ENCODE assay signal across 10 cellular contexts in the genomic region with DNA sequence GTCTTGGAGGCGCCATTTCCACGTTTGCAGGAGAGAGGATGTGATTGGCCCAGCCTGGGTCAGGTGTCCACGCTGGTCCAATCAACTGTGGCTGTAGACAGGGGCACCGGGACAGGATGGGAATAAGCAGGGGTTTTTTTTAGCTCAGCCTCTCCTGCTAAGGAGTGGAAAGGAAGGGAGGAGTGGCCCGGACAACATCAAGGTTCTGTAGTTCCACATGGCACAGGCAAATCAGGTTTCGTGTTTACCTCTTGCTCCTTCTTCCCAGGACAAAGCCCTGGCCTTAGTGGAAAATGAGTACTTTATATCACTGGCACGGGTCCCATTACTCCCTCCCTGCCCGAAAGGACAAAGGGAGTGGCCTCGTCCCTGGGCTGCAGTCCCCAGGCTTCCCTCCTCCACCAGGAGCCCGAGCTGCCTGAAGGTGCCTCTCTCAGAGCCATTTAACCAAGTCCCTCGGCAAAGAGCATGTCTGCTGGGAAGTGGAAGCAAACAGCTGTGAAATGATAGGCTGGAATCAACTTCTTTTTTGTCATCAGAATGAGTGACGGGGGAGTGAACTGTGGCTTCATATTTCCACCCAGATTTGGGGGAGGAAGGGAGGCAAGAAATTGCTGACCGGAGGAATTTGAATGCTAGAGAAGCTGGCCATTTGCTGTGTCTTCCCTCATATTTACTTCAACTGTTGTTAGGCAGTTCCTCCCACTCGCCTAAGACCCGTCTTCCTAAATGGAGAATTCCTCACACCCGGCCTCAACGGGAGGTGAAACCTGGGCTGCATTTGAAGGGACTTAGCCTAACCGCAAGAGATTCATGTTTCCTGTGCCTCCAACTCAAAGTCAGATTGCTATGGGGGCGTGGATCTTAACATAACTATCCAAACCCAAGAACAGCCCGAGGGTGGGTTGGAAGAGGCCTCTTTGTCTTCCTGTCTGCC.
DNase-seq lines count a peak whose midpoint lies in the region; ATAC-seq, FAIRE-seq and TF ChIP-seq lines count a peak whose summit lies in the region.
"Had no signal": no experiment of that assay in that cellular context is flagged by ENCODE, and none has a peak within 500 bp of the region (broad histone marks: within the 10 kb centered on the region; RNA-seq: fewer than 3 reads in every experiment).

No MANE protein-coding gene starts in this region.

- H2AFZ ChIP-seq in HCT116 (ENCODE audit: low read depth, low read length, poor library complexity, severe bottlenecking): no peak overlapping the region
- H2AFZ ChIP-seq in PC-3 (ENCODE audit: low read length): no peak overlapping the region

- H3K4me3 ChIP-seq in HCT116 (replicated peaks in 1 of 2; ENCODE audit: low read depth in 1 of 2, low read length in 2 of 2) (no peak overlapping the region), right cardiac atrium (ENCODE audit: low read length) (no peak overlapping the region), small intestine (ENCODE audit: low read depth in 1 of 2, low read length in 2 of 2) (no peak overlapping the region), PC-3 (ENCODE audit: low read length) (no peak overlapping the region)

- no peaks in the 10 kb centered on the region for H3K27me3 ChIP-seq in HCT116 (ENCODE audit: insufficient read depth, low read length)
- H3K27me3 ChIP-seq in right cardiac atrium (ENCODE audit: control insufficient read depth, insufficient read depth): no peaks in the 10 kb centered on the region
- H3K27me3 ChIP-seq in small intestine (ENCODE audit: control insufficient read depth in 2 of 2, insufficient read depth in 2 of 2, low read length in 2 of 2): no peaks in the 10 kb centered on the region
- H3K27me3 ChIP-seq in PC-3 (ENCODE audit: low read length): no peaks in the 10 kb centered on the region

- no peaks in the 10 kb centered on the region for H3K9me3 Mint-ChIP-seq in T-helper 2 cell treated with Interferon-gamma antibody and Interleukin-4, amounts not matched to agents 5 μg/mL and 100 μg/mL, for 36 hours
- H3K9me3 Mint-ChIP-seq in activated naive CD4-positive, alpha-beta T cell treated with anti-CD3 and anti-CD28 coated beads for 36 hours: no peaks in the 10 kb centered on the region

- H3K27ac Mint-ChIP-seq in T-helper 2 cell treated with Interferon-gamma antibody and Interleukin-4, amounts not matched to agents 5 μg/mL and 100 μg/mL, for 36 hours: no peak overlapping the region
- H3K27ac Mint-ChIP-seq in activated naive CD4-positive, alpha-beta T cell treated with anti-CD3 and anti-CD28 coated beads for 36 hours: no peak overlapping the region

- ATAC-seq in HCT116 (peak; percentile 65), right cardiac atrium (peak; percentile 73 to 90), PC-3 (no peak), HG03378 (IDR thresholded peaks at IDR 0.05; ENCODE audit: unreplicated experiment) (no peak)
- ATAC-seq: Panc1 had no signal

- no peaks in the 10 kb centered on the region for H3K79me2 ChIP-seq in HCT116 (ENCODE audit: insufficient read depth, low read length)
- no peaks in the 10 kb centered on the region for H3K79me2 ChIP-seq in PC-3 (ENCODE audit: low read length)

- H3K4me2 ChIP-seq in HCT116 (ENCODE audit: low read length) (peak overlapping the region; percentile 29), PC-3 (ENCODE audit: low read length) (no peak overlapping the region)

- no peak for FAIRE-seq in small intestine (lab: Jason Lieb, UNC)

- H3K9me3 ChIP-seq in HCT116 (ENCODE audit: control insufficient read depth in 1 of 2, insufficient read depth in 1 of 2, low read depth in 1 of 2, low read length in 2 of 2) (no peaks in the 10 kb centered on the region), right cardiac atrium (ENCODE audit: control insufficient read depth, low read length) (no peaks in the 10 kb centered on the region), small intestine (ENCODE audit: control insufficient read depth, low read depth) (no peaks in the 10 kb centered on the region), PC-3 (ENCODE audit: low read length) (no peaks in the 10 kb centered on the region)

- no TSS peak for BruUV-seq in HCT116 (replicated peaks; lab: Mats Ljungman, UMichigan)
- no TSS peak for BruUV-seq in PC-3 (replicated peaks; lab: Mats Ljungman, UMichigan)

- H3K36me3 Mint-ChIP-seq in T-helper 2 cell treated with Interferon-gamma antibody and Interleukin-4, amounts not matched to agents 5 μg/mL and 100 μg/mL, for 36 hours (ENCODE audit: low read depth): no peaks in the 10 kb centered on the region
- H3K36me3 Mint-ChIP-seq in activated naive CD4-positive, alpha-beta T cell treated with anti-CD3 and anti-CD28 coated beads for 36 hours (ENCODE audit: low read depth): no peaks in the 10 kb centered on the region
- H3K36me3 Mint-ChIP-seq: brain had no signal

- H3K4me3 Mint-ChIP-seq in T-helper 2 cell treated with Interferon-gamma antibody and Interleukin-4, amounts not matched to agents 5 μg/mL and 100 μg/mL, for 36 hours: peak overlapping the region; percentile 28
- no peak overlapping the region for H3K4me3 Mint-ChIP-seq in activated naive CD4-positive, alpha-beta T cell treated with anti-CD3 and anti-CD28 coated beads for 36 hours
- H3K4me3 Mint-ChIP-seq: brain had no signal

- peaks cover 14% of the 10 kb centered on the region for H3K4me1 Mint-ChIP-seq in T-helper 2 cell treated with Interferon-gamma antibody and Interleukin-4, amounts not matched to agents 5 μg/mL and 100 μg/mL, for 36 hours (ENCODE audit: low read depth)
- peaks cover 4% of the 10 kb centered on the region for H3K4me1 Mint-ChIP-seq in activated naive CD4-positive, alpha-beta T cell treated with anti-CD3 and anti-CD28 coated beads for 36 hours (ENCODE audit: low read depth)

- H4K20me1 ChIP-seq in HCT116 (ENCODE audit: insufficient read depth) (no peaks in the 10 kb centered on the region), PC-3 (ENCODE audit: low read length) (no peaks in the 10 kb centered on the region)

- H3K27ac ChIP-seq in HCT116 (ENCODE audit: low read depth, low read length) (peak overlapping the region; percentile 73), right cardiac atrium (ENCODE audit: low read length) (peak overlapping the region; percentile 9), small intestine (ENCODE audit: low read depth in 1 of 2, low read length in 1 of 2) (peak overlapping the region in 1 of 2 donors; percentile 75), PC-3 (ENCODE audit: low read length) (no peak overlapping the region)

- H3K27me3 Mint-ChIP-seq in T-helper 2 cell treated with Interferon-gamma antibody and Interleukin-4, amounts not matched to agents 5 μg/mL and 100 μg/mL, for 36 hours (ENCODE audit: low read depth): peaks cover 9% of the 10 kb centered on the region
- H3K27me3 Mint-ChIP-seq in activated naive CD4-positive, alpha-beta T cell treated with anti-CD3 and anti-CD28 coated beads for 36 hours (ENCODE audit: low read depth): peaks cover 23% of the 10 kb centered on the region
- H3K27me3 Mint-ChIP-seq: brain had no signal

- intact Hi-C loops in HCT116 (cut with micrococcal nuclease): no loop called here
- intact Hi-C loops in right cardiac atrium (cut with DNase I): no loop called here
- intact Hi-C loops in PC-3 (cut with micrococcal nuclease): no loop called here
- intact Hi-C loops in activated naive CD4-positive, alpha-beta T cell treated with anti-CD3 and anti-CD28 coated beads for 36 hours (cut with micrococcal nuclease): no loop called here

- peak; percentile 33 for TF ChIP-seq POLR2A in HCT116 (IDR thresholded peaks at IDR 0.05; ENCODE audit: borderline replicate concordance, extremely low read depth, insufficient read depth, insufficient read length)

- RAD21 ChIA-PET in HCT116 (lab: Charles Lee; ENCODE audit: low non-redundant PET in 1 of 2, low total read pairs in 2 of 2, uncharacterized antibody in 2 of 2, unreplicated experiment in 2 of 2): no interaction called here

- DNase-seq in HCT116 (ENCODE audit: low read depth, low spot score) (no peak), right cardiac atrium (peak; percentile 57 to 76 (median 68)), small intestine (peak; percentile 66), PC-3 (no peak)
- DNase-seq in T-helper 2 cell treated with Interferon-gamma antibody and Interleukin-4, amounts not matched to agents 5 μg/mL and 100 μg/mL, for 36 hours (ENCODE audit: low spot score): peak; percentile 36
- no peak for DNase-seq in activated naive CD4-positive, alpha-beta T cell treated with anti-CD3 and anti-CD28 coated beads for 36 hours
- no peak for DNase-seq in stimulated activated CD4-positive, alpha-beta T cell treated with anti-CD3 and anti-CD28 coated beads, Interleukin-2, amount 100 ng/mL, for 48 hours

- TF ChIP-seq CTCF in HCT116 (IDR thresholded peaks at IDR 0.05 in 2 of 3, conservative IDR thresholded peaks at IDR 0.05 in 1 of 3; ENCODE audit: borderline replicate concordance in 1 of 3, insufficient read depth in 1 of 3, low read depth in 2 of 3, low read length in 2 of 3): no peak
- TF ChIP-seq CTCF in PC-3 (conservative IDR thresholded peaks at IDR 0.05; ENCODE audit: low read depth, low read length): no peak

- no peak for TF ChIP-seq RAD21 in HCT116 (IDR thresholded peaks at IDR 0.05; ENCODE audit: low read depth)

- H3K9ac ChIP-seq in HCT116 (ENCODE audit: low read length) (peak overlapping the region; percentile 21; the same call in 1 of the 2 replicates), PC-3 (ENCODE audit: low read length) (no peak overlapping the region)

- H3K36me3 ChIP-seq in HCT116 (ENCODE audit: control insufficient read depth in 1 of 2, insufficient read depth in 2 of 2, low read length in 2 of 2): no peaks in the 10 kb centered on the region
- no peaks in the 10 kb centered on the region for H3K36me3 ChIP-seq in small intestine (ENCODE audit: control insufficient read depth in 2 of 2, insufficient read depth in 2 of 2, low read length in 2 of 2)
- H3K36me3 ChIP-seq in PC-3 (ENCODE audit: low read depth, low read length): no peaks in the 10 kb centered on the region

- CTCF ChIA-PET in HCT116 (lab: Charles Lee): no interaction called here
- CTCF ChIA-PET in PC-3 (lab: Charles Lee): no interaction called here
- CTCF ChIA-PET in activated naive CD4-positive, alpha-beta T cell treated with anti-CD3 and anti-CD28 coated beads for 36 hours (lab: Charles Lee): interaction anchor here (0.6 kb wide), 1 partner anchor 233 kb away, joined by 3 read pairs; no protein-coding TSS in a partner anchor

- no peaks in the 10 kb centered on the region for H3F3A ChIP-seq in PC-3 (ENCODE audit: low read length, unreplicated experiment)

- no peaks in the 10 kb centered on the region for H3K9me2 ChIP-seq in HCT116 (ENCODE audit: insufficient read depth)
- no peaks in the 10 kb centered on the region for H3K9me2 ChIP-seq in PC-3 (replicated peaks; ENCODE audit: low read length)

- H3K4me1 ChIP-seq in HCT116 (ENCODE audit: control insufficient read depth in 1 of 2, insufficient read depth in 2 of 2, low read length in 2 of 2) (peaks cover 18 to 66% of the 10 kb centered on the region in 2 experiments), right cardiac atrium (ENCODE audit: control insufficient read depth, insufficient read depth, low read length) (peaks cover 4% of the 10 kb centered on the region), small intestine (ENCODE audit: control insufficient read depth in 2 of 2, insufficient read depth in 1 of 2, low read depth in 1 of 2, low read length in 1 of 2) (peaks cover 0 to 11% of the 10 kb centered on the region in 2 donors), PC-3 (ENCODE audit: insufficient read depth, low read length) (peaks cover 20% of the 10 kb centered on the region)

- POLR2A ChIA-PET in HCT116 (lab: Charles Lee) (no interaction called here), PC-3 (lab: Charles Lee; ENCODE audit: unreplicated experiment) (no interaction called here)

- WGBS in right cardiac atrium: 37% methylated on average over 20 of the region's 20 CpGs
- WGBS in small intestine, 3 donors: 51 to 55% (median 52%) methylated on average over 20 of the region's 20 CpGs

Comparison
In these comparisons a context has a peak if more than half of its experiments do, and no peak if none do; other contexts are left out.
1. ATAC-seq: peak in HCT116 (single experiment) and right cardiac atrium (2 of 2); none in PC-3 (single experiment) and HG03378 (single experiment).
2. DNase-seq: peak in T-helper 2 cell treated with Interferon-gamma antibody and Interleukin-4, amounts not matched to agents 5 μg/mL and 100 μg/mL, for 36 hours (single experiment), right cardiac atrium (3 of 3) and small intestine (single experiment); none in HCT116 (single experiment), PC-3 (single experiment), activated naive CD4-positive, alpha-beta T cell treated with anti-CD3 and anti-CD28 coated beads for 36 hours (single experiment) and stimulated activated CD4-positive, alpha-beta T cell treated with anti-CD3 and anti-CD28 coated beads, Interleukin-2, amount 100 ng/mL, for 48 hours (0 of 2).